Comparison of ENCODE assay signal across 1 cellular context in the genomic region with DNA sequence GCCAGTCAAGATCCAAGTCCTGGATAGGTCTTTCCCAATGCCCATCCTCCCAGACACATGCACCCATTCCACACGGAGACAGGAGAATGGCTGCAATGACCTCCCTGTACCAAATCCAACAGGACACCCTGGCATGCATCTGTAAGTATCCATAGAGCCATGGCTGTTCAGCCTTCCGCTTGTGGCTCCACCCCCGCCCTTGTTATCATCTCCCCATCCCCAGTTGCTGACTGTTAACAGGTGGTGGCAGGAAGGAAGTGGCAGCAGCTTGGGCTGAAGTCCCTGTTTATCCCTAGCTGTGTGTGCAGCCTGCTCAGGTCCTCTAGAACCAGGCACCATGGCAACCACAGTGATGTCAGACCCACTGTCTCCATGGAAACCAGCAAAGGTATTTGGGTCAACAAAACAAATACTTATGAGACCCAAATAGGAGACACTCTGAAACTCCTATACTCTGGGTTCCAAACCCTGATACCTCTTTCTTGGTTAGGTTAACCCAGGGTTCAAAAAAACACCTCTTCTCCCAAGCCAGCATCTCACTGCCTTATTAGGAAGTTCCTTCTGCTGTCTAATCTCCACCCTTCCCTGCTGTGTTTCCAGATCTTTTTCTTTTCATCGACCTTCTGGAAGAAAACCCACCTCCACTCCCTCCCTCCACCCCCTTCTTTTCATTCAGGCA.
TF ChIP-seq lines count a peak whose summit lies in the region.

No MANE protein-coding gene starts in this region.

TF ChIP-seq in A549, 52 proteins besides CTCF, POLR2A, EP300 and RAD21 (continued from another document):
- no peak for TF ChIP-seq BHLHE40 (IDR thresholded peaks at IDR 0.05; ENCODE audit: low read depth, low read length)
- TF ChIP-seq CHD2 (IDR thresholded peaks at IDR 0.05; ENCODE audit: low read length, partially characterized antibody): no peak
- TF ChIP-seq MAZ (IDR thresholded peaks at IDR 0.05; ENCODE audit: borderline replicate concordance, low read depth, low read length): no peak
- TF ChIP-seq CBX2 (IDR thresholded peaks at IDR 0.05; ENCODE audit: borderline replicate concordance, low read depth): no peak
- no peak for TF ChIP-seq BCL3 (IDR thresholded peaks at IDR 0.05)
- no peak for TF ChIP-seq HMGXB4 (CRISPR knock-in tag; IDR thresholded peaks at IDR 0.05; ENCODE audit: borderline replicate concordance)
- TF ChIP-seq FOXS1 (CRISPR knock-in tag; IDR thresholded peaks at IDR 0.05): no peak
- no peak for TF ChIP-seq MAFK (IDR thresholded peaks at IDR 0.05; ENCODE audit: partially characterized antibody)
- TF ChIP-seq NR3C1 (IDR thresholded peaks at IDR 0.05): no peak
- TF ChIP-seq KDM5A (IDR thresholded peaks at IDR 0.05): no peak
- no peak for TF ChIP-seq E2F6 (IDR thresholded peaks at IDR 0.05; ENCODE audit: borderline replicate concordance, low read depth)
- no peak for TF ChIP-seq NFE2L2 (conservative IDR thresholded peaks at IDR 0.05; ENCODE audit: low read length)
- TF ChIP-seq HOXB5 (CRISPR knock-in tag; IDR thresholded peaks at IDR 0.05): no peak
- no peak for TF ChIP-seq PBX3 (IDR thresholded peaks at IDR 0.05)
TF ChIP-seq in A549: peak in this region for 0.
